In genomic region chr1:23528245-23528978, GRCh38 we compare ENCODE assay signal across 8 cellular contexts. TPM values are rescaled to one million over a fixed set of nuclear protein-coding genes. Genes with fewer than 3 reads are reported as not detected.
A peak's percentile ranks its signal among the peaks of the same experiment; 100 is the strongest.
DNase-seq lines count a peak whose midpoint lies in the region; ATAC-seq and TF ChIP-seq lines count a peak whose summit lies in the region.

No MANE protein-coding gene starts in this region.

- ATAC-seq in GM18870 (IDR thresholded peaks at IDR 0.05; ENCODE audit: unreplicated experiment), result peak; percentile 42

- peak overlapping the region; percentile 93 for H3K27ac ChIP-seq in A673 (ENCODE audit: low read depth, low read length, poor library complexity, severe bottlenecking)

- peak overlapping the region; percentile 84 for H3K4me3 ChIP-seq in A673 (ENCODE audit: low read depth, low read length, poor library complexity, severe bottlenecking)

- intact Hi-C loops in A673 (cut with micrococcal nuclease; ENCODE audit: unreplicated experiment), result no loop called here

- peaks cover 50% of the 10 kb centered on the region for H3K4me1 ChIP-seq in A673 (ENCODE audit: insufficient read depth, low read length, poor library complexity, severe bottlenecking)

- peaks cover 10% of the 10 kb centered on the region for H3K4me1 Mint-ChIP-seq in progenitor cell of endocrine pancreas (ENCODE audit: low read depth)

- H3K27me3 ChIP-seq in A673 (replicated peaks; ENCODE audit: insufficient read depth, low read depth, low read length, poor library complexity), result no peaks in the 10 kb centered on the region

- DNase-seq in A673 (ENCODE audit: low spot score) (peak; percentile 87), HK-2 (ENCODE audit: unreplicated experiment) (peak; percentile 77), NOMO-1 (lab: John Stamatoyannopoulos, UW; ENCODE audit: unreplicated experiment in 2 of 2) (peak; percentile 89 to 91), fibroblast of gingiva (ENCODE audit: low read depth) (peak; percentile 78), progenitor cell of endocrine pancreas (ENCODE audit: low spot score, unreplicated experiment) (no peak), amygdala (lab: John Stamatoyannopoulos, UW) (no peak)
- DNase-seq in activated CD8-positive, alpha-beta memory T cell treated with anti-CD3 and anti-CD28 coated beads, Interleukin-2, amount 50 U/mL, for 24 hours (ENCODE audit: extremely low read depth), result peak; percentile 63

- no peaks in the 10 kb centered on the region for H3K36me3 Mint-ChIP-seq in progenitor cell of endocrine pancreas (ENCODE audit: insufficient read depth)

- POLR2A ChIA-PET in A673 (lab: Charles Lee; ENCODE audit: low non-redundant PET), result no interaction called here

- CTCF ChIA-PET in A673 (lab: Charles Lee), result interaction anchor here (0.5 to 2.7 kb wide), 3 partner anchors 11 to 479 kb away, joined by 3 to 12 read pairs (median 10); no protein-coding TSS in a partner anchor

- H3K36me3 ChIP-seq in A673 (ENCODE audit: insufficient read depth, low read length, poor library complexity, severe bottlenecking), result peaks cover 9% of the 10 kb centered on the region

- BruUV-seq in A673 (replicated peaks; lab: Mats Ljungman, UMichigan), result no TSS peak

- H3K27ac Mint-ChIP-seq in progenitor cell of endocrine pancreas, result no peak overlapping the region

- H3K4me3 Mint-ChIP-seq in progenitor cell of endocrine pancreas (ENCODE audit: low read depth), result peak overlapping the region; percentile 31

- H3K9me3 Mint-ChIP-seq in progenitor cell of endocrine pancreas (ENCODE audit: low read depth), result no peaks in the 10 kb centered on the region

- H3K27me3 Mint-ChIP-seq in progenitor cell of endocrine pancreas, result peaks cover 11% of the 10 kb centered on the region

- no peak for TF ChIP-seq CTCF in A673 (conservative IDR thresholded peaks at IDR 0.05; ENCODE audit: low read depth, low read length)
- TF ChIP-seq CTCF in progenitor cell of endocrine pancreas (IDR thresholded peaks at IDR 0.05; ENCODE audit: unreplicated experiment), result no peak

- no peaks in the 10 kb centered on the region for H3K9me3 ChIP-seq in A673 (ENCODE audit: low read depth, low read length, poor library complexity, severe bottlenecking)

RNA-seq across cellular contexts. Expression of gene E2F2, which starts 2.6 kb away (rescaled TPM):
- total RNA-seq in A673 (2021) (45.0 and 46.1 TPM in 2 replicates), progenitor cell of endocrine pancreas (7.8 and 9.7 TPM in 2 replicates)

RNA-seq across cellular contexts. Expression of gene ID3, which starts 30.9 kb away (rescaled TPM):
- 102 and 140 TPM in 2 replicates for total RNA-seq in A673 (2021)
- 420 and 434 TPM in 2 replicates for total RNA-seq in progenitor cell of endocrine pancreas

RNA-seq across cellular contexts. Expression of gene ASAP3, which starts 44.4 kb away (rescaled TPM):
- total RNA-seq in A673 (2021) (7.8 and 13.8 TPM in 2 replicates), progenitor cell of endocrine pancreas (63.4 and 67.8 TPM in 2 replicates)

Comparison
In these comparisons a context has a peak if more than half of its experiments do, and no peak if none do; other contexts are left out.
1. DNase-seq: peak in A673 (single experiment), HK-2 (single experiment), NOMO-1 (2 of 2), activated CD8-positive, alpha-beta memory T cell treated with anti-CD3 and anti-CD28 coated beads, Interleukin-2, amount 50 U/mL, for 24 hours (single experiment) and fibroblast of gingiva (single experiment); none in progenitor cell of endocrine pancreas (single experiment) and amygdala (0 of 56).